In genomic region chr12:14263742-14264141, GRCh38 we compare ENCODE assay signal across 16 cellular contexts.
"Had no signal": no experiment of that assay in that cellular context is flagged by ENCODE, and none has a peak within 500 bp of the region (broad histone marks: within the 10 kb centered on the region; RNA-seq: fewer than 3 reads in every experiment).

No MANE protein-coding gene starts in this region.

- H3K27ac Mint-ChIP-seq: activated CD8-positive, alpha-beta T cell treated with anti-CD3 and anti-CD28 coated beads for 36 hours; stimulated activated effector memory CD8-positive, alpha-beta T cell treated with anti-CD3 and anti-CD28 coated beads, Interleukin-12 subunit alpha, Interleukin-12 subunit beta, amount 100 ng/mL, for 72 hours had no signal

- H3K79me2 ChIP-seq: hepatocyte had no signal

- H3K36me3 ChIP-seq: esophagus muscularis mucosa, left lung, thyroid gland, uterus had no signal

- FAIRE-seq: astrocyte, bronchial epithelial cell, keratinocyte had no signal

- H3K4me2 ChIP-seq: hepatocyte had no signal

- H3K4me3 ChIP-seq: dorsolateral prefrontal cortex, esophagus muscularis mucosa, hepatocyte, left lung, thyroid gland, uterus had no signal

- H3K9me3 ChIP-seq: thyroid gland, uterus had no signal

- H3K27ac ChIP-seq: dorsolateral prefrontal cortex, esophagus muscularis mucosa, thyroid gland, uterus had no signal

- H3K27me3 ChIP-seq: dorsolateral prefrontal cortex, esophagus muscularis mucosa, hepatocyte, left lung, thyroid gland, uterus had no signal

- H3K4me1 ChIP-seq: uterus had no signal

- H2AFZ ChIP-seq: hepatocyte had no signal

- DNase-seq: activated B cell treated with CpG ODN at 0.5 μM for 24 hours; activated CD4-positive, alpha-beta T cell treated with anti-CD3 and anti-CD28 coated beads for 48 hours; activated CD8-positive, alpha-beta T cell treated with anti-CD3 and anti-CD28 coated beads for 36 hours; activated effector memory CD4-positive, alpha-beta T cell treated with Interleukin-2 at 50 U/mL for 16 hours; activated naive CD4-positive, alpha-beta T cell treated with anti-CD3 and anti-CD28 coated beads, Interleukin-2, amount 50 U/mL, for 16 hours; activated T-cell treated with anti-CD3 and anti-CD28 coated beads, Interleukin-2, amount 50 U/mL, for 4 hours; dorsolateral prefrontal cortex; left lung; thyroid gland; uterus had no signal

- ATAC-seq: activated CD8-positive, alpha-beta T cell treated with anti-CD3 and anti-CD28 coated beads for 36 hours; activated T-cell treated with anti-CD3 and anti-CD28 coated beads, Interleukin-2, amount 50 U/mL, for 4 hours; left lung; stimulated activated effector memory CD8-positive, alpha-beta T cell treated with anti-CD3 and anti-CD28 coated beads, Interleukin-12 subunit alpha, Interleukin-12 subunit beta, amount 100 ng/mL, for 72 hours had no signal

- H3K9me3 Mint-ChIP-seq: stimulated activated effector memory CD8-positive, alpha-beta T cell treated with anti-CD3 and anti-CD28 coated beads, Interleukin-12 subunit alpha, Interleukin-12 subunit beta, amount 100 ng/mL, for 72 hours had no signal

- H3K27me3 Mint-ChIP-seq: activated B cell treated with CpG ODN at 0.5 μM for 24 hours; activated CD8-positive, alpha-beta T cell treated with anti-CD3 and anti-CD28 coated beads for 36 hours had no signal

- H3K36me3 Mint-ChIP-seq: stimulated activated effector memory CD8-positive, alpha-beta T cell treated with anti-CD3 and anti-CD28 coated beads, Interleukin-12 subunit alpha, Interleukin-12 subunit beta, amount 100 ng/mL, for 72 hours had no signal

- H3K4me3 Mint-ChIP-seq: activated B cell treated with CpG ODN at 0.5 μM for 24 hours; activated CD8-positive, alpha-beta T cell treated with anti-CD3 and anti-CD28 coated beads for 36 hours; activated T-cell treated with anti-CD3 and anti-CD28 coated beads, Interleukin-2, amount 50 U/mL, for 4 hours; stimulated activated effector memory CD8-positive, alpha-beta T cell treated with anti-CD3 and anti-CD28 coated beads, Interleukin-12 subunit alpha, Interleukin-12 subunit beta, amount 100 ng/mL, for 72 hours had no signal
